ENCODE assay signal across 1 cellular context in the genomic region with DNA sequence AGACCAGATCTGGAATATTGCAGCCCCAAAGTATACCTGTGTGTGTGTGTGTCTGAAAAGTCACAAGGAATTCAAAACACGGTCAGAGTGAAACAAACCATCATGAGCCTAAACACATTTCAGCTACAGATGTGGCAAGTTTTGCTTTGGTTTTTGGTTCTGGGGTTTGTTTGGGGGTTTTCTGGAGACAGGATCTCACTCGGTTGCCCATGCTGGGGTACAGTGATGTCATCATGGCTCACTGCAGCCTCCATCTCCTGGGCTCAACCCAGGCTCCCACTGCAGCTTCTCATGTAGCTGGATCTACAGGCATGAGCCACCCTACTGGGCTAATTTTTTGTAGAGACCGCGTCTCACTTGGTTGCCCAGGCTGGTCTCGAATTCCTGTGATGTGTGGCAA.
TF ChIP-seq lines count a peak whose summit lies in the region.

No MANE protein-coding gene starts in this region.

TF ChIP-seq in GM12878, 131 proteins besides CTCF, POLR2A, EP300 and RAD21 (continued from another document):
- TF ChIP-seq, protein P1, sequence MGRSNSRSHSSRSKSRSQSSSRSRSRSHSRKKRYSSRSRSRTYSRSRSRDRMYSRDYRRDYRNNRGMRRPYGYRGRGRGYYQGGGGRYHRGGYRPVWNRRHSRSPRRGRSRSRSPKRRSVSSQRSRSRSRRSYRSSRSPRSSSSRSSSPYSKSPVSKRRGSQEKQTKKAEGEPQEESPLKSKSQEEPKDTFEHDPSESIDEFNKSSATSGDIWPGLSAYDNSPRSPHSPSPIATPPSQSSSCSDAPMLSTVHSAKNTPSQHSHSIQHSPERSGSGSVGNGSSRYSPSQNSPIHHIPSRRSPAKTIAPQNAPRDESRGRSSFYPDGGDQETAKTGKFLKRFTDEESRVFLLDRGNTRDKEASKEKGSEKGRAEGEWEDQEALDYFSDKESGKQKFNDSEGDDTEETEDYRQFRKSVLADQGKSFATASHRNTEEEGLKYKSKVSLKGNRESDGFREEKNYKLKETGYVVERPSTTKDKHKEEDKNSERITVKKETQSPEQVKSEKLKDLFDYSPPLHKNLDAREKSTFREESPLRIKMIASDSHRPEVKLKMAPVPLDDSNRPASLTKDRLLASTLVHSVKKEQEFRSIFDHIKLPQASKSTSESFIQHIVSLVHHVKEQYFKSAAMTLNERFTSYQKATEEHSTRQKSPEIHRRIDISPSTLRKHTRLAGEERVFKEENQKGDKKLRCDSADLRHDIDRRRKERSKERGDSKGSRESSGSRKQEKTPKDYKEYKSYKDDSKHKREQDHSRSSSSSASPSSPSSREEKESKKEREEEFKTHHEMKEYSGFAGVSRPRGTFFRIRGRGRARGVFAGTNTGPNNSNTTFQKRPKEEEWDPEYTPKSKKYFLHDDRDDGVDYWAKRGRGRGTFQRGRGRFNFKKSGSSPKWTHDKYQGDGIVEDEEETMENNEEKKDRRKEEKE (IDR thresholded peaks at IDR 0.05), result no peak
- no peak for TF ChIP-seq POLR2AphosphoS2 (IDR thresholded peaks at IDR 0.05; ENCODE audit: low read depth, low read length)
- peak; percentile 50 for TF ChIP-seq RUNX3 (IDR thresholded peaks at IDR 0.05; ENCODE audit: low read length)
- no peak for TF ChIP-seq STAT3 (IDR thresholded peaks at IDR 0.05; ENCODE audit: low read depth, low read length)
- peak; percentile 36; the same call in 1 of the 2 replicates for TF ChIP-seq JUNB (IDR thresholded peaks at IDR 0.05)
- peak; percentile 39; the same call in 1 of the 2 replicates for TF ChIP-seq ATF7 (IDR thresholded peaks at IDR 0.05; ENCODE audit: low read depth)
